ENCODE assay signal across 1 cellular context in the genomic region with DNA sequence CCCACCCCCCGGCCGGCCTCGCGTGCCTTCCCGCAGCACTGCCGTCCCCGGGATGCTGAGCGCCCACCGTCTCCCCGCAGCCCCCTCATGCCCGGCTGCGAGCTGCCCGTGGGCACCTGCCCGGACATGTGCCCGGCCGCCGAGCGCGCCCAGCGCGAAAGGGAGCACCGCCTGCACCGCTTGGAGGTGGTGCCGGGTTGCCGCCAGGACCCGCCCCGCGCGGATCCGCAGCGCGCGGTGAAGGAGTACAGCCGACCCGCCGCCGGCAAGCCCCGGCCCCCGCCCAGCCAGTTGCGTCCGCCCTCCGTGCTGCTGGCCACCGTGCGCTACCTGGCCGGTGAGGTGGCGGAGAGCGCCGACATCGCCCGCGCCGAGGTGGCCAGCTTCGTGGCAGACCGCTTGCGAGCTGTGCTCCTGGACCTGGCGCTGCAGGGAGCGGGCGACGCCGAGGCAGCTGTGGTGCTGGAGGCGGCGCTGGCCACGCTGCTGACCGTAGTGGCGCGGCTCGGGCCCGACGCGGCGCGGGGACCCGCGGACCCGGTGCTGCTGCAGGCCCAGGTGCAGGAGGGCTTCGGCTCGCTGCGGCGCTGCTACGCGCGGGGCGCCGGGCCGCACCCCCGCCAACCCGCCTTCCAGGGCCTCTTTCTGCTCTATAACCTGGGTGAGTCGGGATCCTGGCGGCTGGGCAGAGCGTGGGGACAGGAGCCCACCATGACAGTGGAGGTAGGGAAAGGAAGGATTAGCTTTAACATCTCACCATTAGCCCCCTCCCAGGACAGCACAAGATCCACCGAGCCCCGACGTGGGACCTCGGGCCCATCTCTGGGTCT.
TF ChIP-seq lines count a peak whose summit lies in the region.

A gene (plus strand): TSS at position 5 of the 830 bp plus-strand sequence. CDS start 83 bp downstream, at position 88.

TF ChIP-seq in WTC11, 78 proteins besides CTCF, POLR2A, EP300 and RAD21 (continued from another document and continues in another):
- TF ChIP-seq, protein P1, sequence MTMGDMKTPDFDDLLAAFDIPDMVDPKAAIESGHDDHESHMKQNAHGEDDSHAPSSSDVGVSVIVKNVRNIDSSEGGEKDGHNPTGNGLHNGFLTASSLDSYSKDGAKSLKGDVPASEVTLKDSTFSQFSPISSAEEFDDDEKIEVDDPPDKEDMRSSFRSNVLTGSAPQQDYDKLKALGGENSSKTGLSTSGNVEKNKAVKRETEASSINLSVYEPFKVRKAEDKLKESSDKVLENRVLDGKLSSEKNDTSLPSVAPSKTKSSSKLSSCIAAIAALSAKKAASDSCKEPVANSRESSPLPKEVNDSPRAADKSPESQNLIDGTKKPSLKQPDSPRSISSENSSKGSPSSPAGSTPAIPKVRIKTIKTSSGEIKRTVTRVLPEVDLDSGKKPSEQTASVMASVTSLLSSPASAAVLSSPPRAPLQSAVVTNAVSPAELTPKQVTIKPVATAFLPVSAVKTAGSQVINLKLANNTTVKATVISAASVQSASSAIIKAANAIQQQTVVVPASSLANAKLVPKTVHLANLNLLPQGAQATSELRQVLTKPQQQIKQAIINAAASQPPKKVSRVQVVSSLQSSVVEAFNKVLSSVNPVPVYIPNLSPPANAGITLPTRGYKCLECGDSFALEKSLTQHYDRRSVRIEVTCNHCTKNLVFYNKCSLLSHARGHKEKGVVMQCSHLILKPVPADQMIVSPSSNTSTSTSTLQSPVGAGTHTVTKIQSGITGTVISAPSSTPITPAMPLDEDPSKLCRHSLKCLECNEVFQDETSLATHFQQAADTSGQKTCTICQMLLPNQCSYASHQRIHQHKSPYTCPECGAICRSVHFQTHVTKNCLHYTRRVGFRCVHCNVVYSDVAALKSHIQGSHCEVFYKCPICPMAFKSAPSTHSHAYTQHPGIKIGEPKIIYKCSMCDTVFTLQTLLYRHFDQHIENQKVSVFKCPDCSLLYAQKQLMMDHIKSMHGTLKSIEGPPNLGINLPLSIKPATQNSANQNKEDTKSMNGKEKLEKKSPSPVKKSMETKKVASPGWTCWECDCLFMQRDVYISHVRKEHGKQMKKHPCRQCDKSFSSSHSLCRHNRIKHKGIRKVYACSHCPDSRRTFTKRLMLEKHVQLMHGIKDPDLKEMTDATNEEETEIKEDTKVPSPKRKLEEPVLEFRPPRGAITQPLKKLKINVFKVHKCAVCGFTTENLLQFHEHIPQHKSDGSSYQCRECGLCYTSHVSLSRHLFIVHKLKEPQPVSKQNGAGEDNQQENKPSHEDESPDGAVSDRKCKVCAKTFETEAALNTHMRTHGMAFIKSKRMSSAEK (CRISPR knock-in tag; IDR thresholded peaks at IDR 0.05; ENCODE audit: borderline replicate concordance) = no peak
- TF ChIP-seq, protein P2, sequence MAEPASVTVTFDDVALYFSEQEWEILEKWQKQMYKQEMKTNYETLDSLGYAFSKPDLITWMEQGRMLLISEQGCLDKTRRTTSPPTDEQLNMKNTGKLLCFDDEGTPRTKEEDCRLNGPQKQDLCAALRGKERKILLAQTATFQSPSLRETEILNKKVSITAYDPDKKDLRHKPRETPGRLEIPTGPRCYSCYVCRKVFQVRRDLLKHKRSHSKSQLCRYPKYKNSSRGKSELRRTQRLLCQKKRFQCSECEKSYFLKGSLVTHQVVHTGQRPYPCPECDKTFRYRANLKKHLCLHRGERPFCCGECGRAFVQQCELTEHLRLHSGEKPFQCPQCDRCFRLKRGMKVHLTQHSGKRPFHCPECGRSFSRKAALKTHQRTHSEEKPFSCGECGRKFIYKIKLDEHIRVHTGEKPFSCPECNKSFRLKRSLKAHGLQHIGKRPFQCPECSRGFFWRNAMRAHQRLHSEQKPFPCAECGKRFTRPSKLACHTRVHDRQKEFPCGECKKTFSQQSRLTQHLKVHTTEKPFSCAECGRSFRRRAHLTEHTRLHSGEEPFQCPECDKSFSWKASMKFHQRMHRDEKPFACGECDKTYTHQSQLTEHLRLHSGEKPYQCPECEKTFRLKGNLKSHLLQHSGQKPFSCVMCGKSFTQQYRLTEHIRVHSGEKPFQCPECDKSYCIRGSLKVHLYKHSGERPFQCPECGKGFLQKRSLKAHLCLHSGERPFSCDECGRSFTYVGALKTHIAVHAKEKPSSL (CRISPR knock-in tag; conservative IDR thresholded peaks at IDR 0.05) = no peak
- TF ChIP-seq MXD4 (CRISPR knock-in tag; IDR thresholded peaks at IDR 0.05; ENCODE audit: borderline replicate concordance) (no peak), FOXP1 (CRISPR knock-in tag; IDR thresholded peaks at IDR 0.05; ENCODE audit: borderline replicate concordance) (peak; percentile 81), JUN (CRISPR knock-in tag; IDR thresholded peaks at IDR 0.05) (peak; percentile 40; the same call in 1 of the 2 replicates), TCF7 (CRISPR knock-in tag; IDR thresholded peaks at IDR 0.05; ENCODE audit: low read depth) (no peak; the same call in 1 of the 2 replicates), GABPB1 (CRISPR knock-in tag; IDR thresholded peaks at IDR 0.05) (no peak), SOX15 (CRISPR knock-in tag; IDR thresholded peaks at IDR 0.05) (no peak), ZNF121 (CRISPR knock-in tag; IDR thresholded peaks at IDR 0.05) (no peak), ZNF317 (CRISPR knock-in tag; IDR thresholded peaks at IDR 0.05; ENCODE audit: borderline replicate concordance, low read depth) (peak; percentile 82), MYBL2 (CRISPR knock-in tag; IDR thresholded peaks at IDR 0.05) (no peak; the same call in 1 of the 2 replicates), CREB1 (CRISPR knock-in tag; IDR thresholded peaks at IDR 0.05) (no peak), ZNF423 (CRISPR knock-in tag; IDR thresholded peaks at IDR 0.05) (no peak), TEAD1 (CRISPR knock-in tag; IDR thresholded peaks at IDR 0.05) (no peak), JAZF1 (CRISPR knock-in tag; IDR thresholded peaks at IDR 0.05) (no peak), TP53 (CRISPR knock-in tag; IDR thresholded peaks at IDR 0.05) (peak; percentile 94), NR3C1 (CRISPR knock-in tag; conservative IDR thresholded peaks at IDR 0.05; ENCODE audit: low read depth) (peak; percentile 94), SP1 (CRISPR knock-in tag; conservative IDR thresholded peaks at IDR 0.05) (no peak; the same call in none of the 2 replicates), GRHL2 (CRISPR knock-in tag; IDR thresholded peaks at IDR 0.05; ENCODE audit: insufficient replicate concordance, severe bottlenecking) (no peak), ZBTB21 (CRISPR knock-in tag; IDR thresholded peaks at IDR 0.05; ENCODE audit: borderline replicate concordance) (no peak), ZNF396 (CRISPR knock-in tag; IDR thresholded peaks at IDR 0.05; ENCODE audit: borderline replicate concordance) (no peak), CBFB (CRISPR knock-in tag; IDR thresholded peaks at IDR 0.05; ENCODE audit: low read depth) (0 out of 2 replicates have a peak, but pooled peaks have one; percentile 85)
- TF ChIP-seq, protein P3, sequence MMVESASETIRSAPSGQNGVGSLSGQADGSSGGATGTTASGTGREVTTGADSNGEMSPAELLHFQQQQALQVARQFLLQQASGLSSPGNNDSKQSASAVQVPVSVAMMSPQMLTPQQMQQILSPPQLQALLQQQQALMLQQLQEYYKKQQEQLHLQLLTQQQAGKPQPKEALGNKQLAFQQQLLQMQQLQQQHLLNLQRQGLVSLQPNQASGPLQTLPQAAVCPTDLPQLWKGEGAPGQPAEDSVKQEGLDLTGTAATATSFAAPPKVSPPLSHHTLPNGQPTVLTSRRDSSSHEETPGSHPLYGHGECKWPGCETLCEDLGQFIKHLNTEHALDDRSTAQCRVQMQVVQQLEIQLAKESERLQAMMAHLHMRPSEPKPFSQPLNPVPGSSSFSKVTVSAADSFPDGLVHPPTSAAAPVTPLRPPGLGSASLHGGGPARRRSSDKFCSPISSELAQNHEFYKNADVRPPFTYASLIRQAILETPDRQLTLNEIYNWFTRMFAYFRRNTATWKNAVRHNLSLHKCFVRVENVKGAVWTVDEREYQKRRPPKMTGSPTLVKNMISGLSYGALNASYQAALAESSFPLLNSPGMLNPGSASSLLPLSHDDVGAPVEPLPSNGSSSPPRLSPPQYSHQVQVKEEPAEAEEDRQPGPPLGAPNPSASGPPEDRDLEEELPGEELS (CRISPR knock-in tag; IDR thresholded peaks at IDR 0.05) = 0 out of 2 replicates have a peak, but pooled peaks have one; percentile 64
- TF ChIP-seq, protein P4, sequence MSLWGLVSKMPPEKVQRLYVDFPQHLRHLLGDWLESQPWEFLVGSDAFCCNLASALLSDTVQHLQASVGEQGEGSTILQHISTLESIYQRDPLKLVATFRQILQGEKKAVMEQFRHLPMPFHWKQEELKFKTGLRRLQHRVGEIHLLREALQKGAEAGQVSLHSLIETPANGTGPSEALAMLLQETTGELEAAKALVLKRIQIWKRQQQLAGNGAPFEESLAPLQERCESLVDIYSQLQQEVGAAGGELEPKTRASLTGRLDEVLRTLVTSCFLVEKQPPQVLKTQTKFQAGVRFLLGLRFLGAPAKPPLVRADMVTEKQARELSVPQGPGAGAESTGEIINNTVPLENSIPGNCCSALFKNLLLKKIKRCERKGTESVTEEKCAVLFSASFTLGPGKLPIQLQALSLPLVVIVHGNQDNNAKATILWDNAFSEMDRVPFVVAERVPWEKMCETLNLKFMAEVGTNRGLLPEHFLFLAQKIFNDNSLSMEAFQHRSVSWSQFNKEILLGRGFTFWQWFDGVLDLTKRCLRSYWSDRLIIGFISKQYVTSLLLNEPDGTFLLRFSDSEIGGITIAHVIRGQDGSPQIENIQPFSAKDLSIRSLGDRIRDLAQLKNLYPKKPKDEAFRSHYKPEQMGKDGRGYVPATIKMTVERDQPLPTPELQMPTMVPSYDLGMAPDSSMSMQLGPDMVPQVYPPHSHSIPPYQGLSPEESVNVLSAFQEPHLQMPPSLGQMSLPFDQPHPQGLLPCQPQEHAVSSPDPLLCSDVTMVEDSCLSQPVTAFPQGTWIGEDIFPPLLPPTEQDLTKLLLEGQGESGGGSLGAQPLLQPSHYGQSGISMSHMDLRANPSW (CRISPR knock-in tag; conservative IDR thresholded peaks at IDR 0.05; ENCODE audit: low read depth) = peak; percentile 93; the same call in 1 of the 2 replicates
- TF ChIP-seq, protein P5, sequence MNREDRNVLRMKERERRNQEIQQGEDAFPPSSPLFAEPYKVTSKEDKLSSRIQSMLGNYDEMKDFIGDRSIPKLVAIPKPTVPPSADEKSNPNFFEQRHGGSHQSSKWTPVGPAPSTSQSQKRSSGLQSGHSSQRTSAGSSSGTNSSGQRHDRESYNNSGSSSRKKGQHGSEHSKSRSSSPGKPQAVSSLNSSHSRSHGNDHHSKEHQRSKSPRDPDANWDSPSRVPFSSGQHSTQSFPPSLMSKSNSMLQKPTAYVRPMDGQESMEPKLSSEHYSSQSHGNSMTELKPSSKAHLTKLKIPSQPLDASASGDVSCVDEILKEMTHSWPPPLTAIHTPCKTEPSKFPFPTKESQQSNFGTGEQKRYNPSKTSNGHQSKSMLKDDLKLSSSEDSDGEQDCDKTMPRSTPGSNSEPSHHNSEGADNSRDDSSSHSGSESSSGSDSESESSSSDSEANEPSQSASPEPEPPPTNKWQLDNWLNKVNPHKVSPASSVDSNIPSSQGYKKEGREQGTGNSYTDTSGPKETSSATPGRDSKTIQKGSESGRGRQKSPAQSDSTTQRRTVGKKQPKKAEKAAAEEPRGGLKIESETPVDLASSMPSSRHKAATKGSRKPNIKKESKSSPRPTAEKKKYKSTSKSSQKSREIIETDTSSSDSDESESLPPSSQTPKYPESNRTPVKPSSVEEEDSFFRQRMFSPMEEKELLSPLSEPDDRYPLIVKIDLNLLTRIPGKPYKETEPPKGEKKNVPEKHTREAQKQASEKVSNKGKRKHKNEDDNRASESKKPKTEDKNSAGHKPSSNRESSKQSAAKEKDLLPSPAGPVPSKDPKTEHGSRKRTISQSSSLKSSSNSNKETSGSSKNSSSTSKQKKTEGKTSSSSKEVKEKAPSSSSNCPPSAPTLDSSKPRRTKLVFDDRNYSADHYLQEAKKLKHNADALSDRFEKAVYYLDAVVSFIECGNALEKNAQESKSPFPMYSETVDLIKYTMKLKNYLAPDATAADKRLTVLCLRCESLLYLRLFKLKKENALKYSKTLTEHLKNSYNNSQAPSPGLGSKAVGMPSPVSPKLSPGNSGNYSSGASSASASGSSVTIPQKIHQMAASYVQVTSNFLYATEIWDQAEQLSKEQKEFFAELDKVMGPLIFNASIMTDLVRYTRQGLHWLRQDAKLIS (CRISPR knock-in tag; IDR thresholded peaks at IDR 0.05; ENCODE audit: borderline replicate concordance) = no peak
- TF ChIP-seq, protein P6, sequence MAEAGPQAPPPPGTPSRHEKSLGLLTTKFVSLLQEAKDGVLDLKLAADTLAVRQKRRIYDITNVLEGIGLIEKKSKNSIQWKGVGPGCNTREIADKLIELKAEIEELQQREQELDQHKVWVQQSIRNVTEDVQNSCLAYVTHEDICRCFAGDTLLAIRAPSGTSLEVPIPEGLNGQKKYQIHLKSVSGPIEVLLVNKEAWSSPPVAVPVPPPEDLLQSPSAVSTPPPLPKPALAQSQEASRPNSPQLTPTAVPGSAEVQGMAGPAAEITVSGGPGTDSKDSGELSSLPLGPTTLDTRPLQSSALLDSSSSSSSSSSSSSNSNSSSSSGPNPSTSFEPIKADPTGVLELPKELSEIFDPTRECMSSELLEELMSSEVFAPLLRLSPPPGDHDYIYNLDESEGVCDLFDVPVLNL (CRISPR knock-in tag; IDR thresholded peaks at IDR 0.05; ENCODE audit: borderline replicate concordance, low read depth) = 0 out of 2 replicates have a peak, but pooled peaks have one; percentile 21
- TF ChIP-seq, protein P7, sequence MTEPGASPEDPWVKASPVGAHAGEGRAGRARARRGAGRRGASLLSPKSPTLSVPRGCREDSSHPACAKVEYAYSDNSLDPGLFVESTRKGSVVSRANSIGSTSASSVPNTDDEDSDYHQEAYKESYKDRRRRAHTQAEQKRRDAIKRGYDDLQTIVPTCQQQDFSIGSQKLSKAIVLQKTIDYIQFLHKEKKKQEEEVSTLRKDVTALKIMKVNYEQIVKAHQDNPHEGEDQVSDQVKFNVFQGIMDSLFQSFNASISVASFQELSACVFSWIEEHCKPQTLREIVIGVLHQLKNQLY (CRISPR knock-in tag; IDR thresholded peaks at IDR 0.05) = no peak
- TF ChIP-seq, protein P8, sequence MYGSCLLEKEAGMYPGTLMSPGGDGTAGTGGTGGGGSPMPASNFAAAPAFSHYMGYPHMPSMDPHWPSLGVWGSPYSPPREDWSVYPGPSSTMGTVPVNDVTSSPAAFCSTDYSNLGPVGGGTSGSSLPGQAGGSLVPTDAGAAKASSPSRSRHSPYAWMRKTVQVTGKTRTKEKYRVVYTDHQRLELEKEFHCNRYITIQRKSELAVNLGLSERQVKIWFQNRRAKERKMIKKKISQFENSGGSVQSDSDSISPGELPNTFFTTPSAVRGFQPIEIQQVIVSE (CRISPR knock-in tag; IDR thresholded peaks at IDR 0.05; ENCODE audit: borderline replicate concordance) = no peak
- TF ChIP-seq, protein P9, sequence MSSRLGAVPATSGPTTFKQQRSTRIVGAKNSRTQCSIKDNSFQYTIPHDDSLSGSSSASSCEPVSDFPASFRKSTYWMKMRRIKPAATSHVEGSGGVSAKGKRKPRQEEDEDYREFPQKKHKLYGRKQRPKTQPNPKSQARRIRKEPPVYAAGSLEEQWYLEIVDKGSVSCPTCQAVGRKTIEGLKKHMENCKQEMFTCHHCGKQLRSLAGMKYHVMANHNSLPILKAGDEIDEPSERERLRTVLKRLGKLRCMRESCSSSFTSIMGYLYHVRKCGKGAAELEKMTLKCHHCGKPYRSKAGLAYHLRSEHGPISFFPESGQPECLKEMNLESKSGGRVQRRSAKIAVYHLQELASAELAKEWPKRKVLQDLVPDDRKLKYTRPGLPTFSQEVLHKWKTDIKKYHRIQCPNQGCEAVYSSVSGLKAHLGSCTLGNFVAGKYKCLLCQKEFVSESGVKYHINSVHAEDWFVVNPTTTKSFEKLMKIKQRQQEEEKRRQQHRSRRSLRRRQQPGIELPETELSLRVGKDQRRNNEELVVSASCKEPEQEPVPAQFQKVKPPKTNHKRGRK (CRISPR knock-in tag; IDR thresholded peaks at IDR 0.05; ENCODE audit: borderline replicate concordance) = no peak
